In genomic region chr7:149877890-149878522, GRCh38 we compare ENCODE assay signal across 1 cellular context.
A peak's percentile ranks its signal among the peaks of the same experiment; 100 is the strongest.
TF ChIP-seq lines count a peak whose summit lies in the region.

No MANE protein-coding gene starts in this region.

TF ChIP-seq in HepG2, 621 proteins besides CTCF, POLR2A, EP300 and RAD21:
- TF ChIP-seq AGO2 (optimal IDR thresholded peaks at IDR 0.05; ENCODE audit: low read depth, low read length) (peak; percentile 58), CHD4 (IDR thresholded peaks at IDR 0.05; ENCODE audit: borderline replicate concordance, low read length) (no peak)
